9 cellular contexts compared by ENCODE assay signal in the genomic region with DNA sequence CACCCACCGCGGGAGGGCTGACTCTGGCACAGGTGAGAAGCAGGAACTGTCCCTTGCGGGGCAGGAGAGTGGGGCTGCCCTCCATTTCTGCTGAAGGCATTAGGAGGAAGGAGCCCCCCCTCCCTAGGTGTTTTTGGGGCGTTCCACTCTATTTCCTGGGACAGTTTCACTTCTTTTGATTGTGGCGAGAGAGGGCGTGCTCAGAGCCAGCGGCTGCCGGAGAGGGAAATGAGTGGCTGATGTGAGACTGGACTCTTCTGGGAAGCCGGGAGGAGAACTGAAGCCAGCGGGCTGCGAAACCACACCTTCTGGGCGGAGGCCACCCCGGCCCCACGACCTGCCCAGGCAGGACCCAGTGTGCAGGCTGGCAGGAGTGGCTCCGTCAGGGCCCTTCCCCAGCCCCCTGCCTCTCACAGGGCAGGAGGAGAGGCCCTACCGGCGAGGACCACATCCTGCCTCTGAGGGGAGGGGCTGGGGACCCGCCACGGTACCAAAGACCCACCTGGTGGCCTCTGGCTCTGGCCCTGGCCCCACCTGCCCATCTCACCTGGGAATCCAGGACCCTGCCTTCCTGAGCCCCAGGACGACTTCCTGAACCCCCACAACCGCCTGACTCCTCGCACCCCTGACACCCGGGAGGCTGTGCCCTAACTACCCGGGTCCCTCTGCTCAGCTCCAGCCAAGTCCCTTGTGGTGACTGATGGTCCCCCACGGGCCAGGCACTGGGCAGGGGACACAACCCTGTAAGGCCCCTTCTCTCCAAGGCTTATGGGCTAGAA.
DNase-seq lines count a peak whose midpoint lies in the region; ATAC-seq, FAIRE-seq and TF ChIP-seq lines count a peak whose summit lies in the region.
"Had no signal": no experiment of that assay in that cellular context is flagged by ENCODE, and none has a peak within 500 bp of the region (broad histone marks: within the 10 kb centered on the region; RNA-seq: fewer than 3 reads in every experiment).

No MANE protein-coding gene starts in this region.

- H3K4me3 ChIP-seq in iPS-20b (ENCODE audit: low read length) (no peak overlapping the region), foreskin fibroblast (ENCODE audit: low read depth in 1 of 2, low read length in 2 of 2) (no peak overlapping the region)
- H3K4me3 ChIP-seq: cardiac muscle cell had no signal

- H3K9me3 ChIP-seq in iPS-20b (ENCODE audit: insufficient read depth, low read depth, low read length), result no peaks in the 10 kb centered on the region

- peaks cover 5% of the 10 kb centered on the region; the same call in 1 of the 2 replicates for H3K36me3 ChIP-seq in iPS-20b (ENCODE audit: insufficient read depth, low read depth, low read length)

- H3K9ac ChIP-seq in iPS-20b (ENCODE audit: low read depth, low read length), result peak overlapping the region; percentile 8; the same call in 1 of the 2 replicates

- ATAC-seq in GM18858 (IDR thresholded peaks at IDR 0.05; ENCODE audit: unreplicated experiment) (peak; percentile 39), HG02938 (IDR thresholded peaks at IDR 0.05; ENCODE audit: unreplicated experiment) (peak; percentile 46)

- DNase-seq in RCC 7860 (ENCODE audit: low spot score) (peak; percentile 75), foreskin fibroblast (no peak), H54 (ENCODE audit: insufficient read length, low spot score) (no peak)
- peak; percentile 55 for DNase-seq in activated gamma-delta T cell treated with anti-CD3 and anti-CD28 coated beads, Interleukin-2, amount 50 U/mL, for 16 hours (ENCODE audit: low read depth)
- DNase-seq in stimulated activated CD4-positive, alpha-beta T cell treated with anti-CD3 and anti-CD28 coated beads, Interleukin-15, amount 100 ng/mL, for 24 hours, result peak; percentile 84

- TF ChIP-seq POLR2A in H54 (IDR thresholded peaks at IDR 0.05; ENCODE audit: low read depth, low read length), result no peak

- no peak overlapping the region for H3K27ac ChIP-seq in iPS-20b (ENCODE audit: low read length)
- H3K27ac ChIP-seq: cardiac muscle cell had no signal

- FAIRE-seq in RCC 7860 (lab: Jason Lieb, UNC) (peak; percentile 82), H54 (lab: Jason Lieb, UNC) (no peak)

- TF ChIP-seq CTCF in foreskin fibroblast (IDR thresholded peaks at IDR 0.05; ENCODE audit: low read depth, low read length), result no peak

- peaks cover 12% of the 10 kb centered on the region for H3K4me1 ChIP-seq in iPS-20b (ENCODE audit: insufficient read depth, low read length)

- H3K27me3 ChIP-seq in iPS-20b (ENCODE audit: insufficient read depth, low read length), result no peaks in the 10 kb centered on the region
- H3K27me3 ChIP-seq: cardiac muscle cell had no signal

Comparison
In these comparisons a context has a peak if more than half of its experiments do, and no peak if none do; other contexts are left out.
1. DNase-seq: peak in RCC 7860 (single experiment), activated gamma-delta T cell treated with anti-CD3 and anti-CD28 coated beads, Interleukin-2, amount 50 U/mL, for 16 hours (single experiment) and stimulated activated CD4-positive, alpha-beta T cell treated with anti-CD3 and anti-CD28 coated beads, Interleukin-15, amount 100 ng/mL, for 24 hours (single experiment); none in foreskin fibroblast (0 of 2) and H54 (single experiment).